Comparison of ENCODE assay signal across 28 cellular contexts in genomic region chr2:223822818-223823217, GRCh38. TPM values are rescaled to one million over a fixed set of nuclear protein-coding genes. Genes with fewer than 3 reads are reported as not detected.
DNase-seq lines count a peak whose midpoint lies in the region; ATAC-seq lines count a peak whose summit lies in the region.
"Had no signal": no experiment of that assay in that cellular context is flagged by ENCODE, and none has a peak within 500 bp of the region (broad histone marks: within the 10 kb centered on the region; RNA-seq: fewer than 3 reads in every experiment).

No MANE protein-coding gene starts in this region.

- H3K4me1 Mint-ChIP-seq in memory B cell (peaks cover 35% of the 10 kb centered on the region), immature natural killer cell (no peaks in the 10 kb centered on the region)
- H3K4me1 Mint-ChIP-seq: activated CD4-positive, alpha-beta T cell treated with anti-CD3 and anti-CD28 coated beads, Interleukin-2, amount 10 ng/mL, durations not matched to agents 24 days and 14 days had no signal

- ATAC-seq in GM18867 (IDR thresholded peaks at IDR 0.05; ENCODE audit: unreplicated experiment), result peak; percentile 73
- ATAC-seq in GM21723 (IDR thresholded peaks at IDR 0.05; ENCODE audit: unreplicated experiment), result peak; percentile 42
- peak; percentile 45 for ATAC-seq in HG03469 (IDR thresholded peaks at IDR 0.05; ENCODE audit: unreplicated experiment)
- peak; percentile 91 for ATAC-seq in memory B cell (ENCODE audit: low read depth)
- ATAC-seq: body of pancreas, gastrocnemius medialis, left colon, sciatic nerve had no signal

- H3K36me3 Mint-ChIP-seq in memory B cell (peaks cover 20% of the 10 kb centered on the region), immature natural killer cell (peaks cover 0 to 4% (median 0%) of the 10 kb centered on the region in 3 donors)

- DNase-seq in memory B cell (ENCODE audit: low spot score in 2 of 2) (peak in 1 of 2 donors; percentile 35), GDM1 (lab: John Stamatoyannopoulos, UW) (no peak), immature natural killer cell (no peak), GOT3 (lab: John Stamatoyannopoulos, UW) (no peak), NCI-H345 (lab: John Stamatoyannopoulos, UW) (no peak)
- DNase-seq: activated CD4-positive, alpha-beta T cell treated with anti-CD3 and anti-CD28 coated beads, Interleukin-2, amount 10 ng/mL, durations not matched to agents 24 days and 14 days; activated naive CD4-positive, alpha-beta T cell; activated T-cell treated with anti-CD3 and anti-CD28 coated beads, Interleukin-2, amount 50 U/mL, for 24 hours; body of pancreas; dermis blood vessel endothelial cell; esophagus squamous epithelium; gastrocnemius medialis; H7; hippocampal formation; Karpas-422; left colon; mesenchymal stem cell; NK-92 treated with Interleukin-12 subunit alpha and Interleukin-12 subunit beta, amount 100 ng/mL, for 24 hours; Peyer's patch; stimulated activated naive CD4-positive, alpha-beta T cell treated with Interleukin-2 at 50 U/mL for 16 hours; SW 1271; T1000; WERI-Rb-1 had no signal

- H3K4me3 Mint-ChIP-seq in memory B cell, result peak overlapping the region; percentile 47
- no peak overlapping the region for H3K4me3 Mint-ChIP-seq in immature natural killer cell
- H3K4me3 Mint-ChIP-seq: activated CD4-positive, alpha-beta T cell treated with anti-CD3 and anti-CD28 coated beads, Interleukin-2, amount 10 ng/mL, durations not matched to agents 24 days and 14 days; activated T-cell treated with anti-CD3 and anti-CD28 coated beads, Interleukin-2, amount 50 U/mL, for 24 hours had no signal

- H3K9me3 Mint-ChIP-seq in memory B cell (no peaks in the 10 kb centered on the region), immature natural killer cell (no peaks in the 10 kb centered on the region)
- H3K9me3 Mint-ChIP-seq: activated CD4-positive, alpha-beta T cell treated with anti-CD3 and anti-CD28 coated beads, Interleukin-2, amount 10 ng/mL, durations not matched to agents 24 days and 14 days; activated T-cell treated with anti-CD3 and anti-CD28 coated beads, Interleukin-2, amount 50 U/mL, for 24 hours had no signal

- H3K27me3 Mint-ChIP-seq in memory B cell, result no peaks in the 10 kb centered on the region
- H3K27me3 Mint-ChIP-seq in immature natural killer cell (ENCODE audit: low read depth in 3 of 3), result peaks cover 0 to 4% (median 4%) of the 10 kb centered on the region in 3 donors
- H3K27me3 Mint-ChIP-seq: activated CD4-positive, alpha-beta T cell treated with anti-CD3 and anti-CD28 coated beads, Interleukin-2, amount 10 ng/mL, durations not matched to agents 24 days and 14 days; activated T-cell treated with anti-CD3 and anti-CD28 coated beads, Interleukin-2, amount 50 U/mL, for 24 hours; progenitor cell of endocrine pancreas had no signal

- peak overlapping the region; percentile 52 for H3K27ac Mint-ChIP-seq in memory B cell
- peak overlapping the region in 1 of 6 donors; percentile 3 for H3K27ac Mint-ChIP-seq in immature natural killer cell
- H3K27ac Mint-ChIP-seq: activated CD4-positive, alpha-beta T cell treated with anti-CD3 and anti-CD28 coated beads, Interleukin-2, amount 10 ng/mL, durations not matched to agents 24 days and 14 days; activated T-cell treated with anti-CD3 and anti-CD28 coated beads, Interleukin-2, amount 50 U/mL, for 24 hours; progenitor cell of endocrine pancreas had no signal

RNA-seq across cellular contexts. Expression of gene AP1S3, which starts 14.6 kb away (rescaled TPM):
- 1 to 10 TPM in 2 of 3 donors, not detected in 1; 1.8 to 4.2 TPM for polyA plus RNA-seq in immature natural killer cell
